ENCODE assay signal across 15 cellular contexts in the genomic region with DNA sequence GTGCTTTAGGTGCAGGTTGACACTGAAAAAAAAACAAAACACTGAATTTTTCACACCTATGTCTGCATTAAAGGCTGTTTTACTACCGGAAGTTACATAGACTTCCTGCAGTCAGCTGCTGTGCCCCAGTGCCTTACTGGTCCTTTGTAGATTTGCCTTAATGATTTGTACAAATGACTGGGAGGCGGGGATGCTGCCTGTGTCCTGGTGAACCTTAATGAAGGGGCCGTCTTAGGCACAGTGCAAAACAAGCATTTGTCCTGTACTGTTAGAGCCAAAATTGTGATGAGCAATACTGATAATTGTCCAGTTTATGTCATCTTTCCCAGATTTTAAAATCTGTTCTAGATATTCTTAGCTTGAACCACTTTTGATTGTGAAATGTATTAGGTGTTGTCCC.
DNase-seq lines count a peak whose midpoint lies in the region; ATAC-seq and TF ChIP-seq lines count a peak whose summit lies in the region.
"Had no signal": no experiment of that assay in that cellular context is flagged by ENCODE, and none has a peak within 500 bp of the region (broad histone marks: within the 10 kb centered on the region; RNA-seq: fewer than 3 reads in every experiment).

No MANE protein-coding gene starts in this region.

- no peaks in the 10 kb centered on the region for H3K9me3 ChIP-seq in OCI-LY7 (ENCODE audit: low read length)
- no peaks in the 10 kb centered on the region for H3K9me3 ChIP-seq in psoas muscle
- H3K9me3 ChIP-seq in osteoblast (ENCODE audit: low read depth, low read length): no peaks in the 10 kb centered on the region

- peak in 1 of 2 donors; percentile 41 for ATAC-seq in activated T-cell treated with anti-CD3 and anti-CD28 coated beads, Interleukin-2, amount 50 U/mL, for 72 hours (replicated peaks in 1 of 2)
- no peak for ATAC-seq in activated T-cell treated with anti-CD3 and anti-CD28 coated beads, Interleukin-2, amount 50 U/mL, for 4 hours
- no peak for ATAC-seq in psoas muscle
- no peak for ATAC-seq in GM19467 (IDR thresholded peaks at IDR 0.05; ENCODE audit: unreplicated experiment)

- H3K36me3 ChIP-seq in OCI-LY7 (ENCODE audit: insufficient read depth, low read length) (no peaks in the 10 kb centered on the region), psoas muscle (ENCODE audit: insufficient read depth in 1 of 2, low read depth in 1 of 2) (peaks cover 0 to 32% of the 10 kb centered on the region in 2 donors), osteoblast (ENCODE audit: insufficient read depth, low read length) (peaks cover 32% of the 10 kb centered on the region)

- peak overlapping the region; percentile 74 for H2AFZ ChIP-seq in OCI-LY7 (ENCODE audit: low read length)
- H2AFZ ChIP-seq in osteoblast (ENCODE audit: low read length): no peak overlapping the region

- TF ChIP-seq CTCF in OCI-LY7 (conservative IDR thresholded peaks at IDR 0.05; ENCODE audit: low read length): no peak
- TF ChIP-seq CTCF in dorsolateral prefrontal cortex (IDR thresholded peaks at IDR 0.05 in 54 of 56, conservative IDR thresholded peaks at IDR 0.05 in 2 of 56; ENCODE audit: low read depth in 1 of 56, partially characterized antibody in 56 of 56): no peak
- no peak for TF ChIP-seq CTCF in psoas muscle (IDR thresholded peaks at IDR 0.05)
- no peak for TF ChIP-seq CTCF in osteoblast (IDR thresholded peaks at IDR 0.05; ENCODE audit: extremely low read depth, low read depth, low read length)

- H3K4me3 Mint-ChIP-seq in activated T-cell treated with anti-CD3 and anti-CD28 coated beads, Interleukin-2, amount 50 U/mL, for 72 hours: no peak overlapping the region
- no peak overlapping the region for H3K4me3 Mint-ChIP-seq in activated T-cell treated with anti-CD3 and anti-CD28 coated beads, Interleukin-2, amount 50 U/mL, for 4 hours

- H3K79me2 ChIP-seq in OCI-LY7 (ENCODE audit: insufficient read depth, low read depth, low read length): no peaks in the 10 kb centered on the region
- peaks cover 7% of the 10 kb centered on the region for H3K79me2 ChIP-seq in osteoblast (ENCODE audit: insufficient read depth, low read length)

- CTCF ChIA-PET in OCI-LY7 (lab: Charles Lee; ENCODE audit: unreplicated experiment): no interaction called here

- H3K4me1 ChIP-seq in OCI-LY7 (ENCODE audit: insufficient read depth, low read length, poor library complexity, severe bottlenecking): peaks cover 9% of the 10 kb centered on the region
- H3K4me1 ChIP-seq in psoas muscle: peaks cover 70% of the 10 kb centered on the region
- no peaks in the 10 kb centered on the region for H3K4me1 ChIP-seq in osteoblast (ENCODE audit: insufficient read depth, low read length)

- POLR2A ChIA-PET in OCI-LY7 (lab: Charles Lee): no interaction called here

- no peaks in the 10 kb centered on the region for H3K27me3 ChIP-seq in dorsolateral prefrontal cortex
- H3K27me3 ChIP-seq in psoas muscle (ENCODE audit: insufficient read depth in 3 of 3, low read length in 2 of 3): no peaks in the 10 kb centered on the region
- H3K27me3 ChIP-seq in osteoblast (ENCODE audit: insufficient read depth, low read length): no peaks in the 10 kb centered on the region

- H3K27ac Mint-ChIP-seq in activated T-cell treated with anti-CD3 and anti-CD28 coated beads, Interleukin-2, amount 50 U/mL, for 72 hours: peak overlapping the region; percentile 26

- intact Hi-C loops in OCI-LY7 (cut with micrococcal nuclease; ENCODE audit: unreplicated experiment): no loop called here
- intact Hi-C loops in dorsolateral prefrontal cortex (cut with DNase I): no loop called here
- intact Hi-C loops in psoas muscle (cut with DNase I): no loop called here

- H3K27ac ChIP-seq in OCI-LY7 (ENCODE audit: low read depth, low read length, poor library complexity, severe bottlenecking) (no peak overlapping the region), dorsolateral prefrontal cortex (peak overlapping the region in 42 of 59 donors; percentile 4 to 69 (median 36)), psoas muscle (peak overlapping the region; percentile 88), osteoblast (ENCODE audit: low read depth, low read length) (no peak overlapping the region)

- DNase-seq in activated T-cell treated with anti-CD3 and anti-CD28 coated beads, Interleukin-2, amount 50 U/mL, for 72 hours: no peak
- no peak for DNase-seq in activated T-cell treated with anti-CD3 and anti-CD28 coated beads, Interleukin-2, amount 50 U/mL, for 4 hours
- DNase-seq in OCI-LY7 (ENCODE audit: low spot score) (peak; percentile 45), dorsolateral prefrontal cortex (no peak), psoas muscle (no peak), inferior parietal cortex (ENCODE audit: extremely low spot score) (no peak), osteoblast (ENCODE audit: insufficient read length, low spot score, missing footprints) (no peak)
- DNase-seq: mesendoderm; NCI-H1048; NCI-H510A; posterior cingulate gyrus; RPMI8226; stimulated activated CD4-positive, alpha-beta T cell treated with anti-CD3 and anti-CD28 coated beads, Interleukin-2, amount 100 ng/mL, for 24 hours; stimulated activated naive CD4-positive, alpha-beta T cell had no signal

- H3K9me2 ChIP-seq in OCI-LY7 (ENCODE audit: insufficient read depth, low read length): no peaks in the 10 kb centered on the region

- no TSS peak for BruUV-seq in OCI-LY7 (replicated peaks; lab: Mats Ljungman, UMichigan)

- H3K4me1 Mint-ChIP-seq in activated T-cell treated with anti-CD3 and anti-CD28 coated beads, Interleukin-2, amount 50 U/mL, for 72 hours (ENCODE audit: low read depth): no peaks in the 10 kb centered on the region
- H3K4me1 Mint-ChIP-seq in activated T-cell treated with anti-CD3 and anti-CD28 coated beads, Interleukin-2, amount 50 U/mL, for 4 hours (ENCODE audit: low read depth): peaks cover 9% of the 10 kb centered on the region

- H3K27me3 Mint-ChIP-seq in activated T-cell treated with anti-CD3 and anti-CD28 coated beads, Interleukin-2, amount 50 U/mL, for 72 hours (ENCODE audit: low read depth): no peaks in the 10 kb centered on the region
- no peaks in the 10 kb centered on the region for H3K27me3 Mint-ChIP-seq in activated T-cell treated with anti-CD3 and anti-CD28 coated beads, Interleukin-2, amount 50 U/mL, for 4 hours (ENCODE audit: low read depth)

- WGBS in psoas muscle, 3 donors: 51 to 61% (median 59%) methylated on average over 3 of the region's 3 CpGs

- peaks cover 0 to 2% of the 10 kb centered on the region in 2 donors for H3K36me3 Mint-ChIP-seq in activated T-cell treated with anti-CD3 and anti-CD28 coated beads, Interleukin-2, amount 50 U/mL, for 72 hours (ENCODE audit: insufficient read depth in 2 of 2)
- peaks cover 21% of the 10 kb centered on the region for H3K36me3 Mint-ChIP-seq in activated T-cell treated with anti-CD3 and anti-CD28 coated beads, Interleukin-2, amount 50 U/mL, for 4 hours (ENCODE audit: insufficient read depth)

- no peaks in the 10 kb centered on the region for H3K9me3 Mint-ChIP-seq in activated T-cell treated with anti-CD3 and anti-CD28 coated beads, Interleukin-2, amount 50 U/mL, for 72 hours
- H3K9me3 Mint-ChIP-seq in activated T-cell treated with anti-CD3 and anti-CD28 coated beads, Interleukin-2, amount 50 U/mL, for 4 hours: no peaks in the 10 kb centered on the region

- no peaks in the 10 kb centered on the region for H4K20me1 ChIP-seq in OCI-LY7 (ENCODE audit: insufficient read depth, low read length)
- H4K20me1 ChIP-seq in osteoblast (ENCODE audit: insufficient read depth, low read length): no peaks in the 10 kb centered on the region

- H3K4me3 ChIP-seq in OCI-LY7 (ENCODE audit: low read depth, low read length, poor library complexity, severe bottlenecking) (no peak overlapping the region), dorsolateral prefrontal cortex (no peak overlapping the region), psoas muscle (no peak overlapping the region), osteoblast (ENCODE audit: insufficient read depth, low read length) (no peak overlapping the region)

- H3K4me2 ChIP-seq in OCI-LY7 (ENCODE audit: low read length) (peak overlapping the region; percentile 15), osteoblast (ENCODE audit: insufficient read depth, low read length) (no peak overlapping the region)

Comparison
In these comparisons a context has a peak if more than half of its experiments do, and no peak if none do; other contexts are left out.
1. H3K27ac ChIP-seq: peak in dorsolateral prefrontal cortex (42 of 59) and psoas muscle (single experiment); none in OCI-LY7 (single experiment) and osteoblast (single experiment).